Comparison of ENCODE assay signal across 8 cellular contexts in the genomic region with DNA sequence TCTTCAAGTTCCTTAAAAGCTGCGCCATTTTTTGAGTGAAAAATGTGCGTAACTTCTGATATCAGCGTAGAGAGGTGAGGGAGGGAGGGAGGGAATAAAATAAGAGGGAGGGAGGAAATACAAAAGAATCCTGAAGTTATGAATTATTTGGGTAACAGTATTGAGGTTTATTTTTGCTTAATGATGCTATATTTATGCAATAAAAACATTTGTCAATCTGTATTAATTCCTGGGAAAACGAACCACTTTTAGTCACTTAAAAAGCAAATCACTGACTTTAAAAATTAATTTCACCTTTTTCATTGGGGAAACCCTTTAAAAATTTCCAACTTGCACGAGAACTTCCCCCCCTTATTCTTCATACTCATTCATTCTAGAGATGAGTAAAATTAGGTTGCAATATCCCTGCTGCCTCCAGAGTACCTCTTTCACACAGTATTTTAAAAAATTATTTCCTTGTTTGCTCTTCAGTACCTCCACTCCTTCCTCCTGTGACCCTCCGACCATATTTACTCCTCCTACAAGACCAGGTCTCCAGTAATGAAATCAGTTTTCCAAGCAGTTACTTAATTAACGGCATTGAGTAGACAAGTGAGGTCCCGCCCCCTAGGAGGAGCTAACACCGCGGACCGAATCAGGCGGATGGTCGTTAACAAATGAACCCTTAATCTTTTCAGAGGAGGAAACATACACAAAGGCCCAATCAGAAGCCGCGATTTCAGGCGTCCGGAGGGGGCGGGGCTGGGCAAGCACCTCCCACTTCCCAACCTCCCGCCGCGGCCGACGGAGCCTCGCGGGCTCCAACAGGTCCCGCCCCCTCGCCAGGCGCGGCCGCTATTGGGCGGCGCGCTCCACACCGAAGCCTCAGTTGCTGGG. TPM values are rescaled to one million over a fixed set of nuclear protein-coding genes. Genes with fewer than 3 reads are reported as not detected.
DNase-seq lines count a peak whose midpoint lies in the region; TF ChIP-seq lines count a peak whose summit lies in the region.

No MANE protein-coding gene starts in this region.

- no peak overlapping the region for H4K91ac ChIP-seq in H9 (ENCODE audit: insufficient read length, low read depth, low read length)

- no peak overlapping the region for H2BK120ac ChIP-seq in H9 (ENCODE audit: low read depth, low read length, poor library complexity, severe bottlenecking)

- H3K79me1 ChIP-seq in H9 (ENCODE audit: insufficient read depth, low read depth, low read length, poor library complexity, severe bottlenecking): no peaks in the 10 kb centered on the region

- no peaks in the 10 kb centered on the region for H3K27me3 ChIP-seq in H9 (ENCODE audit: insufficient read depth, low read length)
- H3K27me3 ChIP-seq in neuron (ENCODE audit: insufficient read depth, low read length): no peaks in the 10 kb centered on the region
- no peaks in the 10 kb centered on the region for H3K27me3 ChIP-seq in subcutaneous abdominal adipose tissue (ENCODE audit: control insufficient read depth in 5 of 5, insufficient read depth in 4 of 5, low read length in 5 of 5)

- no peak overlapping the region for H3K23ac ChIP-seq in H9 (ENCODE audit: insufficient read length, low read depth, low read length)

- peaks cover 32% of the 10 kb centered on the region for H3K79me2 ChIP-seq in H9 (ENCODE audit: insufficient read depth, low read length)

- peak overlapping the region; percentile 96 to 97 for H3K4me3 Mint-ChIP-seq in H9

- no peak overlapping the region for H2BK20ac ChIP-seq in H9 (ENCODE audit: low read depth, low read length, poor library complexity, severe bottlenecking)

- H2BK15ac ChIP-seq in H9 (ENCODE audit: low read depth, low read length): no peak overlapping the region

- no peaks in the 10 kb centered on the region for H4K20me1 ChIP-seq in H9 (ENCODE audit: control insufficient read depth, insufficient read depth, insufficient read length)

- peak overlapping the region; percentile 99 for H3K27ac ChIP-seq in H9 (ENCODE audit: insufficient read length, low read depth, low read length)
- peak overlapping the region; percentile 97 for H3K27ac ChIP-seq in RWPE1
- no peak overlapping the region for H3K27ac ChIP-seq in subcutaneous abdominal adipose tissue (ENCODE audit: low read depth, low read length)

- H3K4ac ChIP-seq in H9 (ENCODE audit: low read depth, low read length): no peak overlapping the region; the same call in 1 of the 2 replicates

- peak overlapping the region; percentile 46; the same call in 1 of the 2 replicates for H3K14ac ChIP-seq in H9 (ENCODE audit: insufficient read depth, low read length)

- H3K9ac ChIP-seq in H9 (ENCODE audit: extremely low read depth, insufficient read length, low read length): peak overlapping the region; percentile 95
- H3K9ac ChIP-seq in subcutaneous abdominal adipose tissue (ENCODE audit: low read length in 5 of 5): peak overlapping the region in 2 of 5 donors; percentile 48 to 68

- H4K5ac ChIP-seq in H9 (ENCODE audit: insufficient read length, low read depth, low read length): no peak overlapping the region

- peaks cover 2% of the 10 kb centered on the region; the same call in 1 of the 2 replicates for H3K4me1 ChIP-seq in H9 (ENCODE audit: insufficient read depth, low read length)
- H3K4me1 ChIP-seq in neuron (ENCODE audit: insufficient read depth, low read length): no peaks in the 10 kb centered on the region
- H3K4me1 ChIP-seq in subcutaneous abdominal adipose tissue (ENCODE audit: control insufficient read depth in 5 of 5, insufficient read depth in 5 of 5, low read length in 5 of 5): peaks cover 4 to 18% (median 14%) of the 10 kb centered on the region in 5 donors

- H3K36me3 ChIP-seq in neuron (ENCODE audit: insufficient read depth, low read length) (peaks cover 14% of the 10 kb centered on the region), subcutaneous abdominal adipose tissue (ENCODE audit: control insufficient read depth in 5 of 5, insufficient read depth in 5 of 5, low read length in 5 of 5) (no peaks in the 10 kb centered on the region)

- H2BK12ac ChIP-seq in H9 (ENCODE audit: insufficient read length, low read depth, low read length): no peak overlapping the region

- WGBS in H9 (ENCODE audit: extremely low coverage, insufficient read length, low lambda C conversion rate): no CpG with 5 or more reads among the region's 34 CpGs

- H3K9me3 Mint-ChIP-seq in H9: peaks cover 6 to 18% of the 10 kb centered on the region in 2 experiments; a peak in 4 of 5 replicates

- H3K4me3 ChIP-seq in neuron (ENCODE audit: low read length) (peak overlapping the region; percentile 86), subcutaneous abdominal adipose tissue (ENCODE audit: low read depth in 1 of 5, low read length in 5 of 5) (peak overlapping the region; percentile 57 to 74 (median 68))

- peaks cover 4% of the 10 kb centered on the region for H3K23me2 ChIP-seq in H9 (ENCODE audit: insufficient read length, low read depth, low read length, poor library complexity, severe bottlenecking)

- no peak overlapping the region for H4K8ac ChIP-seq in H9 (replicated peaks; ENCODE audit: insufficient read length, low read depth, low read length)

- peak overlapping the region; percentile 55 for H3T11ph ChIP-seq in H9 (ENCODE audit: low read length)

- TF ChIP-seq CTCF in H9 (conservative IDR thresholded peaks at IDR 0.05): no peak
- TF ChIP-seq CTCF in RWPE1 (conservative IDR thresholded peaks at IDR 0.05; ENCODE audit: low read depth): no peak; the same call in 1 of the 2 replicates

- DNase-seq in EH (ENCODE audit: low read depth) (peak; percentile 97), H9 (peak; percentile 98), M059J (ENCODE audit: low read depth) (peak; percentile 97), RWPE1 (ENCODE audit: low spot score) (no peak), foreskin melanocyte (peak; percentile 96)
- peak; percentile 99 for DNase-seq in activated effector memory CD4-positive, alpha-beta T cell treated with anti-CD3 and anti-CD28 coated beads, Interleukin-2, amount 50 U/mL, for 16 hours

- POLR2A ChIA-PET in RWPE1 (lab: Yijun Ruan, JAX; ENCODE audit: low non-redundant PET): no interaction called here

- peaks cover 38 to 44% of the 10 kb centered on the region in 2 experiments for H3K4me1 Mint-ChIP-seq in H9

- peak overlapping the region; percentile 78 for H3K4me2 ChIP-seq in H9 (ENCODE audit: insufficient read depth, insufficient read length, low read length)

- no peak overlapping the region for H2BK5ac ChIP-seq in H9 (ENCODE audit: insufficient read length, low read length)

- peak overlapping the region; percentile 60 for H3K18ac ChIP-seq in H9 (ENCODE audit: insufficient read length, low read depth, low read length)

- peaks cover 25 to 36% (median 33%) of the 10 kb centered on the region in 3 experiments for H3K36me3 Mint-ChIP-seq in H9 (ENCODE audit: insufficient read depth in 1 of 3, low read depth in 3 of 3)

- H3K27ac Mint-ChIP-seq in H9: peak overlapping the region; percentile 98 to 100 (median 99)

- H3K9me3 ChIP-seq in H9 (ENCODE audit: control insufficient read depth, low read depth, low read length): no peaks in the 10 kb centered on the region
- peaks cover 6% of the 10 kb centered on the region for H3K9me3 ChIP-seq in neuron (ENCODE audit: low read length)
- H3K9me3 ChIP-seq in subcutaneous abdominal adipose tissue (ENCODE audit: control insufficient read depth in 5 of 5, low read length in 5 of 5): no peaks in the 10 kb centered on the region

- CTCF ChIA-PET in RWPE1 (lab: Yijun Ruan, JAX): no interaction called here

- no peak overlapping the region for H2AFZ ChIP-seq in H9 (ENCODE audit: low read length)
- peak overlapping the region; percentile 85 for H2AFZ ChIP-seq in neuron (ENCODE audit: low read depth, low read length)

- no peak overlapping the region for H3K56ac ChIP-seq in H9 (ENCODE audit: insufficient read length, low read depth, low read length)

- no peak overlapping the region for H2AK5ac ChIP-seq in H9 (ENCODE audit: insufficient read length, low read length)

- no peaks in the 10 kb centered on the region for H3K27me3 Mint-ChIP-seq in H9 (ENCODE audit: low read depth)

RNA-seq across cellular contexts. Expression of a gene that starts 0.5 kb away (rescaled TPM):
- 255 and 260 TPM in 2 replicates for total RNA-seq in H9 (2021)
- 13.9 and 21.0 TPM in 2 replicates for total RNA-seq in M059J (2014; rRNA removed; shearing (Covaris generic))

Comparison
In these comparisons a context has a peak if more than half of its experiments do, and no peak if none do; other contexts are left out.
1. RNA of a gene that starts 0.5 kb away (total RNA-seq): 255 to 260 TPM in H9; 13.9 to 21.0 TPM in M059J; every median in the first group is over 10 times any median in the second.